In genomic region chr13:22926176-22927007, GRCh38 we compare ENCODE assay signal across 8 cellular contexts.
DNase-seq lines count a peak whose midpoint lies in the region; ATAC-seq, FAIRE-seq and TF ChIP-seq lines count a peak whose summit lies in the region.

No MANE protein-coding gene starts in this region.

- POLR2A ChIA-PET in CD4-positive, alpha-beta T cell (lab: Charles Lee): no interaction called here

- CTCF ChIA-PET in CD4-positive, alpha-beta T cell (lab: Charles Lee): no interaction called here

- H3K36me3 ChIP-seq in neural progenitor cell: no peaks in the 10 kb centered on the region

- TF ChIP-seq CTCF in CD4-positive, alpha-beta T cell (IDR thresholded peaks at IDR 0.05): no peak
- no peak for TF ChIP-seq CTCF in HL-60 (IDR thresholded peaks at IDR 0.05; ENCODE audit: insufficient read depth, low read length)
- TF ChIP-seq CTCF in neural progenitor cell (IDR thresholded peaks at IDR 0.05): no peak

- no peak overlapping the region for H3K9ac ChIP-seq in neural progenitor cell

- H3K36me3 Mint-ChIP-seq in CD4-positive, alpha-beta T cell (ENCODE audit: low read depth): no peaks in the 10 kb centered on the region
- no peaks in the 10 kb centered on the region for H3K36me3 Mint-ChIP-seq in neural progenitor cell

- no peaks in the 10 kb centered on the region for H3K79me2 ChIP-seq in neural progenitor cell (ENCODE audit: low read depth)

- DNase-seq in CD4-positive, alpha-beta T cell: no peak
- no peak for DNase-seq in HL-60 (ENCODE audit: low read depth in 1 of 2, low spot score in 1 of 2)
- peak; percentile 36 for DNase-seq in fibroblast of the conjunctiva (ENCODE audit: low read depth)
- DNase-seq in neural progenitor cell (ENCODE audit: low spot score): peak; percentile 27
- no peak for DNase-seq in GDM1 (lab: John Stamatoyannopoulos, UW)
- no peak for DNase-seq in stimulated activated CD8-positive, alpha-beta memory T cell treated with anti-CD3 and anti-CD28 coated beads, Interleukin-4, amount 100 ng/mL, for 48 hours
- no peak for DNase-seq in GM19239 (ENCODE audit: insufficient read length, low spot score)

- peak overlapping the region; percentile 21 for H3K4me3 ChIP-seq in HL-60 (replicated peaks; ENCODE audit: insufficient read depth, low read length)
- peak overlapping the region; percentile 28 for H3K4me3 ChIP-seq in neural progenitor cell

- H3K9me3 ChIP-seq in CD4-positive, alpha-beta T cell (ENCODE audit: control insufficient read depth, low read length): no peaks in the 10 kb centered on the region
- H3K9me3 ChIP-seq in neural progenitor cell (ENCODE audit: low read depth): no peaks in the 10 kb centered on the region

- H3K4me1 ChIP-seq in neural progenitor cell: no peaks in the 10 kb centered on the region

- no peaks in the 10 kb centered on the region for H3F3A ChIP-seq in neural progenitor cell (ENCODE audit: low read depth)

- H3K27ac ChIP-seq in CD4-positive, alpha-beta T cell (ENCODE audit: low read depth, low read length): no peak overlapping the region
- H3K27ac ChIP-seq in HL-60 (replicated peaks) (no peak overlapping the region), neural progenitor cell (no peak overlapping the region)

- FAIRE-seq in GM19239 (lab: Jason Lieb, UNC): no peak

- H3K9me3 Mint-ChIP-seq in CD4-positive, alpha-beta T cell: no peaks in the 10 kb centered on the region
- peaks cover 16% of the 10 kb centered on the region for H3K9me3 Mint-ChIP-seq in neural progenitor cell

- peak overlapping the region; percentile 27 for H3K4me2 ChIP-seq in neural progenitor cell

- H4K20me1 ChIP-seq in neural progenitor cell (ENCODE audit: low read depth): no peaks in the 10 kb centered on the region

- H3K27me3 ChIP-seq in CD4-positive, alpha-beta T cell (ENCODE audit: control insufficient read depth, insufficient read depth, low read length): peaks cover 21% of the 10 kb centered on the region
- H3K27me3 ChIP-seq in HL-60 (ENCODE audit: insufficient read depth, poor library complexity, severe bottlenecking) (peaks cover 20% of the 10 kb centered on the region), neural progenitor cell (peaks cover 4% of the 10 kb centered on the region)

- H3K4me3 Mint-ChIP-seq in CD4-positive, alpha-beta T cell: peak overlapping the region; percentile 34
- H3K4me3 Mint-ChIP-seq in neural progenitor cell: no peak overlapping the region

- intact Hi-C loops in CD4-positive, alpha-beta T cell (cut with DNase I, micrococcal nuclease): no loop called here

- H3K27me3 Mint-ChIP-seq in CD4-positive, alpha-beta T cell: peaks cover 75% of the 10 kb centered on the region
- peaks cover 2% of the 10 kb centered on the region for H3K27me3 Mint-ChIP-seq in neural progenitor cell (ENCODE audit: insufficient read depth, low read depth)

- peak overlapping the region; percentile 50 for H2AFZ ChIP-seq in neural progenitor cell (replicated peaks)

- H3K27ac Mint-ChIP-seq in CD4-positive, alpha-beta T cell: no peak overlapping the region
- H3K27ac Mint-ChIP-seq in neural progenitor cell: no peak overlapping the region

- peaks cover 6% of the 10 kb centered on the region for H3K4me1 Mint-ChIP-seq in CD4-positive, alpha-beta T cell (ENCODE audit: low read depth)
- H3K4me1 Mint-ChIP-seq in neural progenitor cell: no peaks in the 10 kb centered on the region

- no peak for ATAC-seq in CD4-positive, alpha-beta T cell (ENCODE audit: poor library complexity)
- ATAC-seq in HG03571 (IDR thresholded peaks at IDR 0.05; ENCODE audit: unreplicated experiment): no peak

Comparison
In these comparisons a context has a peak if more than half of its experiments do, and no peak if none do; other contexts are left out.
1. DNase-seq: peak in fibroblast of the conjunctiva (single experiment) and neural progenitor cell (single experiment); none in CD4-positive, alpha-beta T cell (0 of 10), HL-60 (0 of 2), GDM1 (single experiment), stimulated activated CD8-positive, alpha-beta memory T cell treated with anti-CD3 and anti-CD28 coated beads, Interleukin-4, amount 100 ng/mL, for 48 hours (single experiment) and GM19239 (single experiment).